Comparison of ENCODE assay signal across 9 cellular contexts in the genomic region with DNA sequence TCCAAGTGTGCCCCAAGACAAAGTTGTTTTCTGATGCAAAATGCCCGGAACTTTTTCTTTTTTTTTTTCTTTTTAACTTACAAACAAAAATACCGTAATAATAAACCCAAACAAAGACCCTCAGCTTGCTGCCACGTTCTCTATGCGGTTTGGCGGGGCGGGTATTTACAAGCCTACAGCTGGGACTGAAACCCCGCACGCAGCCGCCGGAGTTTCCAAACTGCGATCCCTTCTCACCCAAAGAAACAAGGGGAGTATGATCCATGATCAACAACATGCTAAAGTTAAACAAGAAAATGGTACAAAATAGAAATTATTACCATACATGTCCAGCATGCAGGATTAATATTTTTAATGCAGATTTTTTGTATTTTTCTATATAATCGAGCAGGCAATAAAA. TPM values are rescaled to one million over a fixed set of nuclear protein-coding genes. Genes with fewer than 3 reads are reported as not detected.
DNase-seq lines count a peak whose midpoint lies in the region; ATAC-seq and TF ChIP-seq lines count a peak whose summit lies in the region.
"Had no signal": no experiment of that assay in that cellular context is flagged by ENCODE, and none has a peak within 500 bp of the region (broad histone marks: within the 10 kb centered on the region; RNA-seq: fewer than 3 reads in every experiment).

No MANE protein-coding gene starts in this region.

- TF ChIP-seq CTCF in epithelial cell of esophagus (IDR thresholded peaks at IDR 0.05; ENCODE audit: insufficient read depth, low read depth, low read length, missing control alignments) (no peak), thyroid gland (IDR thresholded peaks at IDR 0.05) (no peak)

- intact Hi-C loops in thyroid gland (cut with DNase I) = loop anchor here (10.0 kb wide), 1 partner anchor 928 kb away; a partner anchor contains a TSS

- H3K9ac ChIP-seq in NT2/D1 (ENCODE audit: insufficient read length, low read depth) = peak overlapping the region; percentile 84

- ATAC-seq in GM19395 (IDR thresholded peaks at IDR 0.05; ENCODE audit: unreplicated experiment) = no peak
- no peak for ATAC-seq in HG03432 (IDR thresholded peaks at IDR 0.05; ENCODE audit: unreplicated experiment)
- no peak for ATAC-seq in HG02763 (IDR thresholded peaks at IDR 0.05; ENCODE audit: unreplicated experiment)

- TF ChIP-seq POLR2A in thyroid gland (IDR thresholded peaks at IDR 0.05) = no peak

- 37 to 50% methylated on average over 12 of the region's 12 CpGs for WGBS in thyroid gland, 2 donors

- peak overlapping the region; percentile 67 to 98 (median 96) for H3K27ac ChIP-seq in thyroid gland

- peaks cover 10% of the 10 kb centered on the region for H3K4me1 ChIP-seq in NT2/D1 (ENCODE audit: insufficient read depth, insufficient read length)
- peaks cover 51% of the 10 kb centered on the region for H3K4me1 ChIP-seq in mononuclear cell (ENCODE audit: insufficient read depth, low read length)
- peaks cover 18 to 47% of the 10 kb centered on the region in 2 donors for H3K4me1 ChIP-seq in thyroid gland

- no peaks in the 10 kb centered on the region for H3K36me3 ChIP-seq in NT2/D1 (ENCODE audit: insufficient read depth, insufficient read length, low read length)
- H3K36me3 ChIP-seq in thyroid gland = no peaks in the 10 kb centered on the region

- H3K4me3 ChIP-seq in NT2/D1 (ENCODE audit: insufficient read length, low read depth) = peak overlapping the region; percentile 62
- H3K4me3 ChIP-seq in epithelial cell of esophagus (ENCODE audit: low read length) = peak overlapping the region; percentile 84
- H3K4me3 ChIP-seq in mononuclear cell (ENCODE audit: low read length) = peak overlapping the region; percentile 74
- peak overlapping the region; percentile 30 to 84 (median 73) for H3K4me3 ChIP-seq in thyroid gland (replicated peaks in 1 of 3)

- H3K27me3 ChIP-seq in NT2/D1 (ENCODE audit: insufficient read depth, insufficient read length) (peaks cover 90% of the 10 kb centered on the region), mononuclear cell (ENCODE audit: insufficient read depth, low read length) (peaks cover 71% of the 10 kb centered on the region), thyroid gland (no peaks in the 10 kb centered on the region)

- H3K9me3 ChIP-seq in NT2/D1 (ENCODE audit: insufficient read depth, low read length) = no peaks in the 10 kb centered on the region
- H3K9me3 ChIP-seq in mononuclear cell (ENCODE audit: low read depth, low read length) = no peaks in the 10 kb centered on the region
- no peaks in the 10 kb centered on the region for H3K9me3 ChIP-seq in thyroid gland

- no peak for DNase-seq in NT2/D1 (ENCODE audit: low read depth, low spot score)
- no peak for DNase-seq in epithelial cell of esophagus (ENCODE audit: low read depth)
- no peak for DNase-seq in thyroid gland
- DNase-seq in MV-4-11 (lab: John Stamatoyannopoulos, UW) = no peak
- DNase-seq: activated naive CD4-positive, alpha-beta T cell treated with anti-CD3 and anti-CD28 coated beads for 36 hours had no signal

RNA-seq across cellular contexts. Expression of a gene that starts 2.1 kb away (rescaled TPM):
- total RNA-seq in mononuclear cell (122 TPM), thyroid gland (10 to 100 TPM; 34.4 to 46.1 (median 43.5) TPM)
- total RNA-seq: activated naive CD4-positive, alpha-beta T cell treated with anti-CD3 and anti-CD28 coated beads for 36 hours had no signal
